In the genomic region with DNA sequence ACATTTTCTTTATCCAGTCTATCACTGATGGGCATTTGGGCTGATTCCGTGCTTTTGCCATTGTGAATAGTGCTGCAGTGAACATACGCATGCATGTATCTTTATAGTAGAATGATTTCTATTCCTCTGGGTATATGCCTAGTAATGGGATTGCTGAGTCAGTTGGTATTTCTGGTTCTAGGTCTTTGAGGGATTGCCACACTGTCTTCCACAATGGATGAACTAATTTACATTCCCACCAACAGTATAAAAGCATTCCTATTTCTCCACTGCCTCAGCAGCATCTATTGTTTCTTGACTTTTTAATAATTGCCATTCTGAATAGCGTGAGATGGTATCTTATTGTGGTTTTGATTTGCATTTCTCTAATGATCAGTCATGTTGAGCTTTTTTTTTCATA, we compare ENCODE assay signal across 8 cellular contexts.
DNase-seq lines count a peak whose midpoint lies in the region; FAIRE-seq and TF ChIP-seq lines count a peak whose summit lies in the region.
"Not testable (repeated sequence)": the region's sequence is repeated elsewhere in the genome, so short reads cannot be mapped to it uniquely, and the experiment has no call there.

No MANE protein-coding gene starts in this region.

- WGBS in mammary epithelial cell (ENCODE audit: low coverage, missing lambda C conversion rate) = 36% methylated on average over 3 of the region's 3 CpGs

- CTCF ChIA-PET in AG04449 (lab: Yijun Ruan, JAX); mammary epithelial cell (lab: Charles Lee; ENCODE audit: low non-redundant PET): not testable (repeated sequence)

- not testable (repeated sequence) for H3K4me1 ChIP-seq in astrocyte (ENCODE audit: insufficient read depth, low read length)
- H3K4me1 ChIP-seq in mammary epithelial cell (ENCODE audit: insufficient read depth, low read length) = peaks cover 18% of the 10 kb centered on the region

- in situ Hi-C loops in mammary epithelial cell (cut with MboI; ENCODE audit: low sequenced_read_pairs in 2 of 2) = not testable (repeated sequence)

- H3K27me3 Mint-ChIP-seq in astrocyte (ENCODE audit: low read depth, unreplicated experiment); glutamatergic neuron (ENCODE audit: unreplicated experiment); type B pancreatic cell: not testable (repeated sequence)

- not testable (repeated sequence) for H3K4me2 ChIP-seq in astrocyte (ENCODE audit: low read length); mammary epithelial cell (ENCODE audit: insufficient read depth, low read depth, low read length)

- POLR2A ChIA-PET in AG04449 (lab: Yijun Ruan, JAX) = not testable (repeated sequence)

- H3K27me3 ChIP-seq in astrocyte (ENCODE audit: insufficient read depth, low read length); mammary epithelial cell (ENCODE audit: insufficient read depth, low read length): not testable (repeated sequence)

- dilution Hi-C loops in mammary epithelial cell (cut with HindIII; ENCODE audit: low sequenced_read_pairs) = not testable (repeated sequence)

- H3K4me3 Mint-ChIP-seq in astrocyte (ENCODE audit: unreplicated experiment); glutamatergic neuron (ENCODE audit: unreplicated experiment); type B pancreatic cell: not testable (repeated sequence)

- TF ChIP-seq CTCF in AG04449 (IDR thresholded peaks at IDR 0.05; ENCODE audit: insufficient read depth, low read length, missing control alignments); astrocyte (IDR thresholded peaks at IDR 0.05; ENCODE audit: insufficient read depth, low read depth, low read length); mammary epithelial cell (conservative IDR thresholded peaks at IDR 0.05 in 1 of 2, IDR thresholded peaks at IDR 0.05 in 1 of 2; ENCODE audit: extremely low read depth in 1 of 2, insufficient read depth in 1 of 2, low read depth in 1 of 2, low read length in 2 of 2); glutamatergic neuron (IDR thresholded peaks at IDR 0.05; ENCODE audit: partially characterized antibody, unreplicated experiment); type B pancreatic cell (conservative IDR thresholded peaks at IDR 0.05): not testable (repeated sequence)

- not testable (repeated sequence) for H3K9me3 ChIP-seq in astrocyte (ENCODE audit: insufficient read depth, low read depth, low read length); mammary epithelial cell (replicated peaks; ENCODE audit: insufficient read depth, low read length)

- not testable (repeated sequence) for FAIRE-seq in astrocyte (lab: Jason Lieb, UNC)

- H3K27ac Mint-ChIP-seq in astrocyte (ENCODE audit: unreplicated experiment) = not testable (repeated sequence)
- H3K27ac Mint-ChIP-seq in glutamatergic neuron (ENCODE audit: unreplicated experiment) = peak overlapping the region; percentile 56
- H3K27ac Mint-ChIP-seq in type B pancreatic cell = peak overlapping the region; percentile 29

- not testable (repeated sequence) for H3K4me3 ChIP-seq in AG04449 (ENCODE audit: low read depth, low read length); astrocyte (ENCODE audit: insufficient read depth, low read depth, low read length); mammary epithelial cell (replicated peaks in 1 of 3; ENCODE audit: insufficient read depth in 1 of 3, low read depth in 2 of 3, low read length in 3 of 3)

- H3K4me1 Mint-ChIP-seq in astrocyte (ENCODE audit: low read depth, unreplicated experiment); glutamatergic neuron (ENCODE audit: low read depth, unreplicated experiment); type B pancreatic cell (ENCODE audit: unreplicated experiment): not testable (repeated sequence)

- H2AFZ ChIP-seq in astrocyte (ENCODE audit: low read depth, low read length); mammary epithelial cell (ENCODE audit: low read depth, low read length): not testable (repeated sequence)

- not testable (repeated sequence) for H3K79me2 ChIP-seq in astrocyte (ENCODE audit: insufficient read depth, low read length); mammary epithelial cell (ENCODE audit: insufficient read depth, low read length)

- not testable (repeated sequence) for H3K9ac ChIP-seq in astrocyte (ENCODE audit: low read length); mammary epithelial cell (ENCODE audit: insufficient read depth, low read length)

- not testable (repeated sequence) for H3K36me3 Mint-ChIP-seq in astrocyte (ENCODE audit: low read depth, unreplicated experiment); glutamatergic neuron (ENCODE audit: unreplicated experiment); type B pancreatic cell

- intact Hi-C loops in mammary epithelial cell (cut with micrococcal nuclease) = not testable (repeated sequence)

- not testable (repeated sequence) for H3K9me3 Mint-ChIP-seq in astrocyte (ENCODE audit: unreplicated experiment); glutamatergic neuron (ENCODE audit: unreplicated experiment); type B pancreatic cell

- not testable (repeated sequence) for H3K27ac ChIP-seq in astrocyte (ENCODE audit: low read depth, low read length); mammary epithelial cell (ENCODE audit: insufficient read depth, low read depth, low read length)

- DNase-seq in AG04449 (ENCODE audit: low read depth, low spot score) (peak; percentile 14), GM04503 (ENCODE audit: low read depth) (peak; percentile 3), M059J (ENCODE audit: low read depth) (peak; percentile 65), astrocyte (ENCODE audit: low read depth) (peak; percentile 18), mammary epithelial cell (peak; percentile 38), fibroblast of gingiva (ENCODE audit: low read depth) (peak; percentile 5)
- DNase-seq in glutamatergic neuron; type B pancreatic cell (ENCODE audit: extremely low spot score, unreplicated experiment): not testable (repeated sequence)

- H3K36me3 ChIP-seq in astrocyte (ENCODE audit: insufficient read depth, low read length); mammary epithelial cell (ENCODE audit: insufficient read depth, low read length): not testable (repeated sequence)

- H4K20me1 ChIP-seq in astrocyte (ENCODE audit: insufficient read depth, low read length); mammary epithelial cell (ENCODE audit: insufficient read depth, low read length): not testable (repeated sequence)

- BruUV-seq in mammary epithelial cell (replicated peaks; lab: Mats Ljungman, UMichigan) = not testable (repeated sequence)
